1 cellular context compared by ENCODE assay signal in genomic region chr6:106444777-106445507, GRCh38.
TF ChIP-seq lines count a peak whose summit lies in the region.

No MANE protein-coding gene starts in this region.

TF ChIP-seq in HepG2, 621 proteins besides CTCF, POLR2A, EP300 and RAD21 (continued from another document):
- TF ChIP-seq ZNF546 (CRISPR knock-in tag; conservative IDR thresholded peaks at IDR 0.05) = no peak
- peak; percentile 20; the same call in 1 of the 2 replicates for TF ChIP-seq FOXK1 (CRISPR knock-in tag; IDR thresholded peaks at IDR 0.05; ENCODE audit: borderline replicate concordance, low read depth)
- no peak for TF ChIP-seq PAXIP1 (CRISPR knock-in tag; conservative IDR thresholded peaks at IDR 0.05)
- peak; percentile 33; the same call in 1 of the 2 replicates for TF ChIP-seq CEBPB (IDR thresholded peaks at IDR 0.05; ENCODE audit: borderline replicate concordance, low read depth, low read length)
- TF ChIP-seq IRF2 (CRISPR knock-in tag; IDR thresholded peaks at IDR 0.05) = 0 out of 2 replicates have a peak, but pooled peaks have one; percentile 31
TF ChIP-seq in HepG2: peak in this region for 10.
